Comparison of ENCODE assay signal across 8 cellular contexts in genomic region chr14:72518809-72519377, GRCh38.
DNase-seq lines count a peak whose midpoint lies in the region; ATAC-seq and TF ChIP-seq lines count a peak whose summit lies in the region.

No MANE protein-coding gene starts in this region.

- no peak for TF ChIP-seq CTCF in GM23338 (conservative IDR thresholded peaks at IDR 0.05; ENCODE audit: low read depth in 2 of 2)

- H3K9me2 ChIP-seq in GM23338 (ENCODE audit: insufficient read depth), result no peaks in the 10 kb centered on the region

- no peaks in the 10 kb centered on the region for H3K4me1 ChIP-seq in GM23338 (ENCODE audit: insufficient read depth)

- H3K27me3 Mint-ChIP-seq in activated T-helper 17 cell treated with anti-CD3 and anti-CD28 coated beads, Interleukin-2, amount 50 U/mL, for 72 hours, result no peaks in the 10 kb centered on the region
- peaks cover 3% of the 10 kb centered on the region for H3K27me3 Mint-ChIP-seq in GM23338 (ENCODE audit: insufficient read depth, low read depth, poor library complexity)

- in situ Hi-C loops in KBM-7 (cut with MboI; ENCODE audit: low pct_unique_long_range_greater_than_20kb, low sequenced_read_pairs), result loop anchor here (25.0 kb wide), 1 partner anchor 368 kb away; the partner anchor contains the start of gene DPF3

- peaks cover 36% of the 10 kb centered on the region for H3K4me1 Mint-ChIP-seq in activated T-helper 17 cell treated with anti-CD3 and anti-CD28 coated beads, Interleukin-2, amount 50 U/mL, for 72 hours
- H3K4me1 Mint-ChIP-seq in GM23338, result no peaks in the 10 kb centered on the region

- H3K27ac Mint-ChIP-seq in activated T-helper 17 cell treated with anti-CD3 and anti-CD28 coated beads, Interleukin-2, amount 50 U/mL, for 72 hours, result peak overlapping the region; percentile 40
- no peak overlapping the region for H3K27ac Mint-ChIP-seq in GM23338

- H3K4me2 ChIP-seq in GM23338, result no peak overlapping the region

- no peaks in the 10 kb centered on the region for H3K36me3 Mint-ChIP-seq in activated T-helper 17 cell treated with anti-CD3 and anti-CD28 coated beads, Interleukin-2, amount 50 U/mL, for 72 hours (ENCODE audit: low read depth)
- H3K36me3 Mint-ChIP-seq in GM23338 (ENCODE audit: low read depth), result no peaks in the 10 kb centered on the region

- ATAC-seq in GM21447 (IDR thresholded peaks at IDR 0.05; ENCODE audit: unreplicated experiment), result peak; percentile 72
- ATAC-seq in activated T-helper 17 cell treated with anti-CD3 and anti-CD28 coated beads, Interleukin-2, amount 50 U/mL, for 72 hours (replicated peaks), result peak; percentile 84
- no peak for ATAC-seq in GM23338

- H3K9me3 Mint-ChIP-seq in activated T-helper 17 cell treated with anti-CD3 and anti-CD28 coated beads, Interleukin-2, amount 50 U/mL, for 72 hours, result no peaks in the 10 kb centered on the region
- peaks cover 12% of the 10 kb centered on the region for H3K9me3 Mint-ChIP-seq in GM23338

- H3K36me3 ChIP-seq in GM23338 (ENCODE audit: insufficient read depth), result no peaks in the 10 kb centered on the region

- H2AFZ ChIP-seq in GM23338, result no peak overlapping the region

- no peaks in the 10 kb centered on the region for H4K20me1 ChIP-seq in GM23338 (replicated peaks; ENCODE audit: insufficient read depth)

- H3K27me3 ChIP-seq in GM23338 (ENCODE audit: insufficient read depth), result no peaks in the 10 kb centered on the region

- no peak overlapping the region for H3K4me3 ChIP-seq in GM23338

- no peaks in the 10 kb centered on the region for H3F3A ChIP-seq in GM23338 (replicated peaks; ENCODE audit: low read depth)

- DNase-seq in CMK (ENCODE audit: low read depth) (peak; percentile 80), KBM-7 (peak; percentile 78), NCI-H774 (lab: John Stamatoyannopoulos, UW) (no peak), DMS114 treated with DMSO at 0.1 percent for 48 hours (lab: John Stamatoyannopoulos, UW; ENCODE audit: unreplicated experiment) (no peak), GM23338 (ENCODE audit: low spot score) (no peak), NCI-H128 (lab: John Stamatoyannopoulos, UW; ENCODE audit: unreplicated experiment) (no peak)

- H3K27ac ChIP-seq in GM23338 (ENCODE audit: low read depth), result no peak overlapping the region

- peak overlapping the region; percentile 36 for H3K4me3 Mint-ChIP-seq in activated T-helper 17 cell treated with anti-CD3 and anti-CD28 coated beads, Interleukin-2, amount 50 U/mL, for 72 hours
- H3K4me3 Mint-ChIP-seq in GM23338, result no peak overlapping the region

- H3K79me2 ChIP-seq in GM23338 (replicated peaks; ENCODE audit: insufficient read depth), result no peaks in the 10 kb centered on the region

TF ChIP-seq in GM23338, 12 proteins besides CTCF, POLR2A, EP300 and RAD21 (continues in another document):
- TF ChIP-seq POLR2AphosphoS5 (IDR thresholded peaks at IDR 0.05; ENCODE audit: low read depth) (no peak), EZH2phosphoT487 (IDR thresholded peaks at IDR 0.05; ENCODE audit: unreplicated experiment) (no peak), ZNF462 (CRISPR knock-in tag; IDR thresholded peaks at IDR 0.05) (no peak), REST (IDR thresholded peaks at IDR 0.05; ENCODE audit: unreplicated experiment) (no peak), ETS1 (IDR thresholded peaks at IDR 0.05) (no peak), EZH2 (IDR thresholded peaks at IDR 0.05; ENCODE audit: low read depth, unreplicated experiment) (no peak), JUNB (IDR thresholded peaks at IDR 0.05; ENCODE audit: unreplicated experiment) (no peak), NANOG (IDR thresholded peaks at IDR 0.05; ENCODE audit: borderline replicate concordance) (no peak), CREB1 (CRISPR knock-in tag; IDR thresholded peaks at IDR 0.05; ENCODE audit: low read depth) (no peak), STAT1 (IDR thresholded peaks at IDR 0.05; ENCODE audit: unreplicated experiment) (no peak)

Comparison
In these comparisons a context has a peak if more than half of its experiments do, and no peak if none do; other contexts are left out.
1. DNase-seq: peak in CMK (single experiment) and KBM-7 (single experiment); none in NCI-H774 (single experiment), DMS114 treated with DMSO at 0.1 percent for 48 hours (single experiment), GM23338 (single experiment) and NCI-H128 (single experiment).